ENCODE assay signal across 23 cellular contexts in the genomic region with DNA sequence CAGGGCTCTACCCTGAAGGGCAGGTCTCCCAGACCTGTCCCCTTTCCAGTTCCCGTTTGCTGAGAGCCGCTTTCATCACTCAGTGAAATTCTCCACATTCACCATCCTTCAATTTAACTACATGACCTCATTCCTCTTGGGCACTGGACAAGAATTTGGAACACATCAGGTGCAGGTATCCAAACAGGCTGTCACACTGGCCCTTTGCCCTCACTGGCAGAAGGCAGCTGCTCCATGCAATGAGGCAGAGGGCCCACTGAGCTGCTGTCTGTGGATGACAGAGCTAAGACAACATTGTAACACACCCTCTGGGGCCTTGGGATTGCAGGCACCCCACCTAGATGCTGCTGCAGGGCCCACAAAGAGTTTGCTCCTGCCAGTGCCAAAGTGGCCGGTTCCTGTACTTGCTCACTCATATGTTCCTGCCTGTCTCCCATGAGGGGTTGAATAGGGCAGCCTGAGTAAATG. TPM values are rescaled to one million over a fixed set of nuclear protein-coding genes. Genes with fewer than 3 reads are reported as not detected.
DNase-seq lines count a peak whose midpoint lies in the region; ATAC-seq, FAIRE-seq and TF ChIP-seq lines count a peak whose summit lies in the region.
"Had no signal": no experiment of that assay in that cellular context is flagged by ENCODE, and none has a peak within 500 bp of the region (broad histone marks: within the 10 kb centered on the region; RNA-seq: fewer than 3 reads in every experiment).

No MANE protein-coding gene starts in this region.

- DNase-seq in mammary epithelial cell = no peak
- DNase-seq in MCF 10A (ENCODE audit: unreplicated experiment) = no peak
- DNase-seq in H1 (ENCODE audit: low read depth in 1 of 2, low spot score in 2 of 2) = no peak
- peak; percentile 74 for DNase-seq in myocyte (ENCODE audit: low read depth)
- DNase-seq in GM12891 (ENCODE audit: insufficient read length, low spot score) = no peak
- no peak for DNase-seq in stimulated activated CD8-positive, alpha-beta memory T cell treated with anti-CD3 and anti-CD28 coated beads, Interleukin-4, amount 100 ng/mL, for 48 hours
- DNase-seq: Calu3; CD4-positive, alpha-beta memory T cell; DMS79; GOT3; Karpas-422; NCI-H1105 treated with DMSO at 0.1 percent for 48 hours; NCI-H1694 treated with DMSO at 0.1 percent for 48 hours; NCI-H226; NCI-H526; NK-92 treated with Interleukin-12 subunit alpha and Interleukin-12 subunit beta, amount 100 ng/mL, for 24 hours; OCI-M1; SJCRH30 had no signal

- no peak for TF ChIP-seq EP300 in H1 (IDR thresholded peaks at IDR 0.05; ENCODE audit: borderline replicate concordance in 1 of 2, low read depth in 2 of 2, low read length in 2 of 2)

- H3K4me3 ChIP-seq in mammary epithelial cell (replicated peaks in 1 of 3; ENCODE audit: insufficient read depth in 1 of 3, low read depth in 2 of 3, low read length in 3 of 3) (no peak overlapping the region), H1 (ENCODE audit: extremely low read depth in 1 of 4, insufficient read depth in 2 of 4, low read depth in 3 of 4, low read length in 4 of 4) (no peak overlapping the region)
- H3K4me3 ChIP-seq: SJCRH30 had no signal

- H3K27ac ChIP-seq in mammary epithelial cell (ENCODE audit: insufficient read depth, low read depth, low read length) (no peak overlapping the region), H1 (ENCODE audit: low read depth, low read length) (no peak overlapping the region)
- H3K27ac ChIP-seq: SJCRH30 had no signal

- H3K14ac ChIP-seq in H1 (ENCODE audit: insufficient read length) = no peak overlapping the region

- BruUV-seq in mammary epithelial cell (replicated peaks; lab: Mats Ljungman, UMichigan) = no TSS peak
- no TSS peak for BruUV-seq in MCF 10A (replicated peaks; lab: Mats Ljungman, UMichigan)

- CTCF ChIA-PET in mammary epithelial cell (lab: Charles Lee; ENCODE audit: low non-redundant PET) = no interaction called here
- CTCF ChIA-PET in MCF 10A (lab: Yijun Ruan, JAX) = interaction anchor here (0.8 to 1.1 kb wide), 2 partner anchors 13 to 39 kb away, joined by 3 to 9 read pairs; no protein-coding TSS in a partner anchor
- CTCF ChIA-PET in H1 (lab: Charles Lee; ENCODE audit: partially characterized antibody) = interaction anchor here (2.8 kb wide), 1 partner anchor 39 kb away, joined by 10 read pairs; no protein-coding TSS in a partner anchor

- H3K56ac ChIP-seq in H1 (replicated peaks; ENCODE audit: insufficient read length, low read depth, low read length) = no peak overlapping the region

- H3K4ac ChIP-seq in H1 (replicated peaks; ENCODE audit: insufficient read length, low read depth, low read length) = no peak overlapping the region

- H3K9ac ChIP-seq in mammary epithelial cell (ENCODE audit: insufficient read depth, low read length) = no peak overlapping the region
- no peak overlapping the region for H3K9ac ChIP-seq in H1 (replicated peaks in 1 of 4; ENCODE audit: extremely low read depth in 1 of 4, low read depth in 3 of 4, low read length in 3 of 4)

- H2AK5ac ChIP-seq in H1 (ENCODE audit: low read depth, low read length) = no peak overlapping the region

- H3K79me1 ChIP-seq in H1 (ENCODE audit: low read depth, low read length) = no peaks in the 10 kb centered on the region

- no peaks in the 10 kb centered on the region for H3K23me2 ChIP-seq in H1 (ENCODE audit: low read depth, low read length)

- H3K27ac Mint-ChIP-seq in MCF 10A (ENCODE audit: low read depth, unreplicated experiment) = no peak overlapping the region
- H3K27ac Mint-ChIP-seq: CD4-positive, alpha-beta memory T cell had no signal

- no peak overlapping the region for H3K4me3 Mint-ChIP-seq in MCF 10A (ENCODE audit: unreplicated experiment)
- H3K4me3 Mint-ChIP-seq: CD4-positive, alpha-beta memory T cell had no signal

- H3K23ac ChIP-seq in H1 (ENCODE audit: insufficient read length) = no peak overlapping the region

- no peak for FAIRE-seq in H1 (lab: Jason Lieb, UNC)
- FAIRE-seq in GM12891 (lab: Jason Lieb, UNC) = no peak

- TF ChIP-seq CTCF in mammary epithelial cell (conservative IDR thresholded peaks at IDR 0.05 in 1 of 2, IDR thresholded peaks at IDR 0.05 in 1 of 2; ENCODE audit: extremely low read depth in 1 of 2, insufficient read depth in 1 of 2, low read depth in 1 of 2, low read length in 2 of 2) (no peak), MCF 10A (IDR thresholded peaks at IDR 0.05; ENCODE audit: unreplicated experiment) (no peak), H1 (IDR thresholded peaks at IDR 0.05; ENCODE audit: control extremely low read depth in 1 of 3, insufficient read depth in 1 of 3, low read depth in 1 of 3, low read length in 3 of 3) (no peak)

- H4K20me1 ChIP-seq in mammary epithelial cell (ENCODE audit: insufficient read depth, low read length) (no peaks in the 10 kb centered on the region), H1 (replicated peaks in 1 of 2; ENCODE audit: control insufficient read depth in 1 of 2, insufficient read depth in 2 of 2, low read length in 2 of 2) (no peaks in the 10 kb centered on the region)

- ATAC-seq in GM21576 (IDR thresholded peaks at IDR 0.05; ENCODE audit: unreplicated experiment) = no peak
- ATAC-seq in GM21619 (IDR thresholded peaks at IDR 0.05; ENCODE audit: unreplicated experiment) = no peak

- no peaks in the 10 kb centered on the region for H3K9me3 ChIP-seq in mammary epithelial cell (replicated peaks; ENCODE audit: insufficient read depth, low read length)
- H3K9me3 ChIP-seq in H1 (ENCODE audit: insufficient read depth in 2 of 2, low read depth in 1 of 2, low read length in 1 of 2) = no peaks in the 10 kb centered on the region
- H3K9me3 ChIP-seq: SJCRH30 had no signal

- no peak for TF ChIP-seq RAD21 in H1 (IDR thresholded peaks at IDR 0.05 in 1 of 2, conservative IDR thresholded peaks at IDR 0.05 in 1 of 2; ENCODE audit: low read depth in 2 of 2, low read length in 2 of 2)

- no peak overlapping the region for H2BK15ac ChIP-seq in H1 (ENCODE audit: low read length)

- H3K79me2 ChIP-seq in mammary epithelial cell (ENCODE audit: insufficient read depth, low read length) (no peaks in the 10 kb centered on the region), H1 (ENCODE audit: control insufficient read depth in 1 of 2, insufficient read depth in 2 of 2, low read length in 2 of 2) (no peaks in the 10 kb centered on the region)

- H2BK20ac ChIP-seq in H1 (ENCODE audit: low read length) = no peak overlapping the region

- 0 out of 2 replicates have a peak overlapping the region, but pooled peaks have one; percentile 22 for H2BK12ac ChIP-seq in H1 (ENCODE audit: low read depth, low read length)

- H4K5ac ChIP-seq in H1 (ENCODE audit: insufficient read length, low read depth, low read length) = no peak overlapping the region

- no peak overlapping the region for H2BK5ac ChIP-seq in H1 (ENCODE audit: low read depth, low read length)

- POLR2A ChIA-PET in MCF 10A (lab: Yijun Ruan, JAX) = no interaction called here
- POLR2A ChIA-PET in H1 (lab: Charles Lee; ENCODE audit: partially characterized antibody) = no interaction called here

- H3K27me3 ChIP-seq in mammary epithelial cell (ENCODE audit: insufficient read depth, low read length) (no peaks in the 10 kb centered on the region), H1 (replicated peaks in 1 of 4; ENCODE audit: control insufficient read depth in 3 of 4, extremely low read depth in 1 of 4, insufficient read depth in 3 of 4, low read length in 3 of 4) (no peaks in the 10 kb centered on the region)

- no peak overlapping the region for H3K18ac ChIP-seq in H1 (ENCODE audit: extremely low read depth, low read length)

- H2BK120ac ChIP-seq in H1 (replicated peaks; ENCODE audit: low read depth, low read length) = no peak overlapping the region

- H4K8ac ChIP-seq in H1 (ENCODE audit: extremely low read depth, insufficient read depth, low read length) = no peak overlapping the region; the same call in 1 of the 2 replicates

- no peaks in the 10 kb centered on the region for H3K4me1 Mint-ChIP-seq in MCF 10A (ENCODE audit: insufficient read depth, unreplicated experiment)
- H3K4me1 Mint-ChIP-seq: CD4-positive, alpha-beta memory T cell had no signal

- dilution Hi-C loops in mammary epithelial cell (cut with HindIII; ENCODE audit: low sequenced_read_pairs) = no loop called here

- intact Hi-C loops in mammary epithelial cell (cut with micrococcal nuclease) (no loop called here), MCF 10A (cut with micrococcal nuclease) (no loop called here)

- H4K91ac ChIP-seq in H1 (replicated peaks; ENCODE audit: insufficient read length, low read length) = no peak overlapping the region

- no peak overlapping the region for H3K4me2 ChIP-seq in mammary epithelial cell (ENCODE audit: insufficient read depth, low read depth, low read length)
- no peak overlapping the region for H3K4me2 ChIP-seq in H1 (ENCODE audit: insufficient read depth in 1 of 2, low read depth in 2 of 2, low read length in 2 of 2)

- 39% methylated on average over 3 of the region's 3 CpGs for WGBS in mammary epithelial cell (ENCODE audit: low coverage, missing lambda C conversion rate)
- 92% methylated on average over 3 of the region's 3 CpGs; no CpG with 5 or more reads in 1 of the 2 experiments for WGBS in H1 (ENCODE audit: extremely low coverage in 1 of 2, insufficient coverage in 1 of 2, insufficient read length in 1 of 2, insufficient replicate concordance in 2 of 2, low coverage in 1 of 2, low lambda C conversion rate in 2 of 2, missing lambda C conversion rate in 1 of 2), 2 experiments

- in situ Hi-C loops in mammary epithelial cell (cut with MboI; ENCODE audit: low sequenced_read_pairs in 2 of 2) = no loop called here

- TF ChIP-seq POLR2A in H1 (IDR thresholded peaks at IDR 0.05; ENCODE audit: control extremely low read depth in 1 of 2, low read depth in 2 of 2, low read length in 2 of 2) (no peak), GM12891 (IDR thresholded peaks at IDR 0.05; ENCODE audit: low read depth, low read length) (no peak)

- H3K4me1 ChIP-seq in mammary epithelial cell (ENCODE audit: insufficient read depth, low read length) (peaks cover 9% of the 10 kb centered on the region), H1 (replicated peaks in 1 of 4; ENCODE audit: control insufficient read depth in 3 of 4, insufficient read depth in 4 of 4, low read length in 3 of 4) (peaks cover 0 to 4% (median 1%) of the 10 kb centered on the region in 4 experiments; a peak in 2 of 7 replicates)
- H3K4me1 ChIP-seq: SJCRH30 had no signal

- no peaks in the 10 kb centered on the region for H3K9me3 Mint-ChIP-seq in MCF 10A (ENCODE audit: unreplicated experiment)
- H3K9me3 Mint-ChIP-seq: CD4-positive, alpha-beta memory T cell had no signal

- no peaks in the 10 kb centered on the region for H3K36me3 Mint-ChIP-seq in MCF 10A (ENCODE audit: insufficient read depth, unreplicated experiment)
- H3K36me3 Mint-ChIP-seq: CD4-positive, alpha-beta memory T cell had no signal

- no peaks in the 10 kb centered on the region for H3K27me3 Mint-ChIP-seq in MCF 10A (ENCODE audit: insufficient read depth, unreplicated experiment)

- H3K36me3 ChIP-seq in mammary epithelial cell (ENCODE audit: insufficient read depth, low read length) (no peaks in the 10 kb centered on the region), H1 (ENCODE audit: control insufficient read depth in 2 of 4, insufficient read depth in 4 of 4, low read length in 3 of 4) (no peaks in the 10 kb centered on the region)
- H3K36me3 ChIP-seq: SJCRH30 had no signal

- H2AFZ ChIP-seq in mammary epithelial cell (ENCODE audit: low read depth, low read length) = peak overlapping the region; percentile 63
- no peak overlapping the region for H2AFZ ChIP-seq in H1 (ENCODE audit: low read length)

RNA-seq across cellular contexts. Expression of gene ACTL7B, which starts 55.1 kb away (rescaled TPM):
- total RNA-seq in mammary epithelial cell = not detected
- polyA plus RNA-seq in mammary epithelial cell = not detected
- polyA minus RNA-seq in mammary epithelial cell = not detected
- total RNA-seq in MCF 10A (2022) = not detected in 2 replicates
- not detected in 2 replicates for total RNA-seq in H1 (2021; fragmentation: NEBNext Ultra II Directional; extraction: Animal tissue kit (Norgen Biotek cat#: 25700))
- polyA plus RNA-seq in H1 (2011; rRNA removed) = not detected in 2 replicates
- polyA plus RNA-seq in H1 (2011; cell fraction: cytosol; rRNA removed) = not detected
- polyA plus RNA-seq in H1 (2011; cell fraction: nucleus; rRNA removed) = 0.04 TPM
- polyA plus RNA-seq in H1 (2012, experiment 1 of 2) = not detected in 4 replicates
- not detected for polyA plus RNA-seq in H1 (2012, experiment 2 of 2)
- polyA plus RNA-seq in H1 (2013, experiment 1 of 2) = not detected
- not detected for polyA plus RNA-seq in H1 (2013, experiment 2 of 2)
- polyA minus RNA-seq in H1 (2011; rRNA and poly(A)+ RNA removed) = 0.12 TPM in 1 of 2 replicates, not detected in the other
- not detected for polyA minus RNA-seq in H1 (2011; cell fraction: cytosol; rRNA and poly(A)+ RNA removed)
- not detected for polyA minus RNA-seq in H1 (2011; cell fraction: nucleus; rRNA and poly(A)+ RNA removed)
- not detected in 2 replicates for total RNA-seq in myocyte
- polyA plus RNA-seq in myocyte (2012) = not detected
- polyA plus RNA-seq in GM12891 (2012; ENCODE audit: low read depth, missing spikeins) = 0.04 TPM
- total RNA-seq: A172, Calu3, RPMI7951, SJCRH30 had no signal
- polyA plus RNA-seq: BJ; CD4-positive, alpha-beta memory T cell had no signal
